Comparison of ENCODE assay signal across 8 cellular contexts in the genomic region with DNA sequence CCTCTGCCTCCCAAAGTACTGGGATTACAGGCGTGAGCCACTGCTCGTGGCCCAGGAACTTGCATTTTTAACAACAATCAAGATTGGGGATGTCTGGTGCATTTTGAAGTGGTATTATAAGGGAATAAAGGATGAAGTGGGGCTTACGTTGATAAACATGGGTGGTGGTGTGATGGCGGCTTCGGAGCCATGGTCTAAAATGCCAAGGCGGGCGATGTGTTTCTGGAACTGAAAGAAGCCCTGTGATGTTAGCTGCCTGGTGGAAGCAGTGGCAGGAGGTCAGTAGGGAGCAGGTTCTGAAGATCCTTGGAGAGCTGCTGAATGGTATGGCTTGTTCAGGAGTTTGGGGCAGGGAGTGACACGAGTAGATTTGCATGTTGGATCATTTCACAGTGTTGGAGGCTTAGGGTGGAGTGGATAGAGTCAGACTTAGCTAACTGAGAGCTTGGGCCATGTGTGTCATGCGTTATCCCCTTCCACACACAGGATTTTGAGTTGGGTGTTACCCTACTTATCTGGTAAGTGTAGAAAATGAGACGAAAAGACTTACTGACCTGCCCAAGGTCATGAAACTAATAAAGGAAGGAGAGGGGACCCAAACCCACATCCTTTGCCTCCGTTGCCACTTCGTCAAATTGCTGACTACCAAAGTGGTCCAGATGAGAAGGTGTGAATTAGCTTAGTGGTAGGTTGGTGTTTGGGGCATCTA. TPM values are rescaled to one million over a fixed set of nuclear protein-coding genes. Genes with fewer than 3 reads are reported as not detected.
DNase-seq lines count a peak whose midpoint lies in the region; ATAC-seq, FAIRE-seq and TF ChIP-seq lines count a peak whose summit lies in the region.

No MANE protein-coding gene starts in this region.

- no peak overlapping the region for H2BK120ac ChIP-seq in mesendoderm (ENCODE audit: low read depth, low read length)

- H3K36me3 Mint-ChIP-seq in activated naive CD8-positive, alpha-beta T cell, result peaks cover 5% of the 10 kb centered on the region

- H3K9ac ChIP-seq in mesendoderm (ENCODE audit: low read length), result peak overlapping the region; percentile 32

- no peak overlapping the region for H3K4ac ChIP-seq in mesendoderm (ENCODE audit: low read depth, low read length)

- no peak overlapping the region for H4K8ac ChIP-seq in mesendoderm (ENCODE audit: low read depth, low read length)

- TF ChIP-seq POLR2A in A549 (IDR thresholded peaks at IDR 0.05; ENCODE audit: low read length), result no peak

- H3K9me3 ChIP-seq in A549, result no peaks in the 10 kb centered on the region

- H3K27me3 Mint-ChIP-seq in activated naive CD8-positive, alpha-beta T cell, result no peaks in the 10 kb centered on the region

- TF ChIP-seq RAD21 in A549 (conservative IDR thresholded peaks at IDR 0.05 in 1 of 2, IDR thresholded peaks at IDR 0.05 in 1 of 2), result no peak

- POLR2A ChIA-PET in A549 (lab: Yijun Ruan, JAX), result interaction anchor here (0.7 to 3.9 kb wide), 5 partner anchors 8 to 116 kb away, joined by 3 to 35 read pairs (median 6); partner anchors contain the start of gene ATP5F1E

- peak overlapping the region; percentile 96 for H3K4me3 Mint-ChIP-seq in activated naive CD8-positive, alpha-beta T cell

- ATAC-seq in A549, result no peak

- H3K4me3 ChIP-seq in A549 (peak overlapping the region; percentile 71), HFF-Myc (replicated peaks; ENCODE audit: low read depth, low read length) (peak overlapping the region; percentile 92), mesendoderm (ENCODE audit: low read length) (no peak overlapping the region)

- H3K18ac ChIP-seq in mesendoderm (ENCODE audit: low read length), result no peak overlapping the region

- H3K4me1 ChIP-seq in A549 (peaks cover 6% of the 10 kb centered on the region; the same call in 1 of the 3 replicates), mesendoderm (ENCODE audit: control insufficient read depth, low read depth, low read length) (peaks cover 13% of the 10 kb centered on the region)

- TF ChIP-seq CTCF in A549 (IDR thresholded peaks at IDR 0.05) (no peak), HFF-Myc (IDR thresholded peaks at IDR 0.05; ENCODE audit: low read depth, low read length, missing control alignments) (no peak)

- FAIRE-seq in A549 (lab: Jason Lieb, UNC), result no peak

- no peak overlapping the region for H2BK5ac ChIP-seq in mesendoderm (ENCODE audit: low read length)

- no peak overlapping the region for H2AK5ac ChIP-seq in mesendoderm (ENCODE audit: low read length)

- H3K27me3 ChIP-seq in mesendoderm (ENCODE audit: insufficient read depth, low read length, poor library complexity), result no peaks in the 10 kb centered on the region

- CTCF ChIA-PET in A549 (lab: Yijun Ruan, JAX), result interaction anchor here (1.0 to 1.3 kb wide), 2 partner anchors 15 to 112 kb away, joined by 3 to 5 read pairs; no protein-coding TSS in a partner anchor

- DNase-seq in A549 (ENCODE audit: low read depth in 1 of 2, low spot score in 1 of 2), result no peak
- DNase-seq in HFF-Myc (ENCODE audit: extremely low read depth, low read depth), result no peak
- no peak for DNase-seq in mesendoderm
- DNase-seq in mucosa of gallbladder (ENCODE audit: low spot score), result no peak
- no peak for DNase-seq in RPMI8226
- DNase-seq in epidermal melanocyte (ENCODE audit: insufficient read length, low spot score), result no peak
- DNase-seq in activated CD4-positive, CD25-positive, alpha-beta regulatory T cell (lab: John Stamatoyannopoulos, UW), result no peak

- H2BK15ac ChIP-seq in mesendoderm (replicated peaks; ENCODE audit: low read depth), result no peak overlapping the region

- peaks cover 38% of the 10 kb centered on the region for H3K4me1 Mint-ChIP-seq in activated naive CD8-positive, alpha-beta T cell (ENCODE audit: low read depth)

- WGBS in A549 (ENCODE audit: missing lambda C conversion rate), result 94% methylated on average over 12 of the region's 12 CpGs
- WGBS in mesendoderm (ENCODE audit: extremely low coverage, insufficient coverage, low lambda C conversion rate), result no CpG with 5 or more reads among the region's 12 CpGs

- H3K27ac Mint-ChIP-seq in activated naive CD8-positive, alpha-beta T cell, result peak overlapping the region; percentile 88

- no peak overlapping the region for H4K5ac ChIP-seq in mesendoderm (ENCODE audit: low read length)

- peak overlapping the region; percentile 42 for H3K56ac ChIP-seq in mesendoderm (ENCODE audit: low read length)

- H3K79me2 ChIP-seq in mesendoderm (ENCODE audit: control insufficient read depth, insufficient read depth, low read length), result peaks cover 33% of the 10 kb centered on the region

- no peak for TF ChIP-seq EP300 in A549 (IDR thresholded peaks at IDR 0.05)

- no peaks in the 10 kb centered on the region for H3K36me3 ChIP-seq in mesendoderm (ENCODE audit: control insufficient read depth, insufficient read depth, low read length)

- no peaks in the 10 kb centered on the region for H3K9me3 Mint-ChIP-seq in activated naive CD8-positive, alpha-beta T cell (ENCODE audit: low read depth)

- H3K79me1 ChIP-seq in mesendoderm (ENCODE audit: low read length), result peaks cover 26% of the 10 kb centered on the region

- no peak overlapping the region for H3K23ac ChIP-seq in mesendoderm (ENCODE audit: low read length)

- H3K4me2 ChIP-seq in A549, result peak overlapping the region; percentile 92
- peak overlapping the region; percentile 20 for H3K4me2 ChIP-seq in mesendoderm (ENCODE audit: low read length)

- H3K27ac ChIP-seq in A549, result peak overlapping the region in 1 of 2 experiments; percentile 97; a peak in 3 of 6 replicates
- H3K27ac ChIP-seq in mesendoderm (ENCODE audit: low read depth, low read length), result no peak overlapping the region

TF ChIP-seq in A549, 52 proteins besides CTCF, POLR2A, EP300 and RAD21:
- TF ChIP-seq CBX8 (IDR thresholded peaks at IDR 0.05) (no peak), RCOR1 (IDR thresholded peaks at IDR 0.05; ENCODE audit: low read depth, low read length) (no peak), SMC3 (IDR thresholded peaks at IDR 0.05) (no peak), BHLHE40 (IDR thresholded peaks at IDR 0.05; ENCODE audit: low read depth, low read length) (no peak), GATA3 (IDR thresholded peaks at IDR 0.05; ENCODE audit: borderline replicate concordance) (no peak), EHF (CRISPR knock-in tag; IDR thresholded peaks at IDR 0.05) (no peak), SREBF2 (IDR thresholded peaks at IDR 0.05) (no peak), RFX5 (IDR thresholded peaks at IDR 0.05) (no peak), HOXB5 (CRISPR knock-in tag; IDR thresholded peaks at IDR 0.05) (no peak), PHF8 (IDR thresholded peaks at IDR 0.05; ENCODE audit: borderline replicate concordance, low read depth) (no peak), HOXA7 (CRISPR knock-in tag; IDR thresholded peaks at IDR 0.05) (no peak)
- TF ChIP-seq, protein P1, sequence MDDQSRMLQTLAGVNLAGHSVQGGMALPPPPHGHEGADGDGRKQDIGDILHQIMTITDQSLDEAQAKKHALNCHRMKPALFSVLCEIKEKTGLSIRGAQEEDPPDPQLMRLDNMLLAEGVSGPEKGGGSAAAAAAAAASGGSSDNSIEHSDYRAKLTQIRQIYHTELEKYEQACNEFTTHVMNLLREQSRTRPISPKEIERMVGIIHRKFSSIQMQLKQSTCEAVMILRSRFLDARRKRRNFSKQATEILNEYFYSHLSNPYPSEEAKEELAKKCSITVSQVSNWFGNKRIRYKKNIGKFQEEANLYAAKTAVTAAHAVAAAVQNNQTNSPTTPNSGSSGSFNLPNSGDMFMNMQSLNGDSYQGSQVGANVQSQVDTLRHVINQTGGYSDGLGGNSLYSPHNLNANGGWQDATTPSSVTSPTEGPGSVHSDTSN (IDR thresholded peaks at IDR 0.05), result no peak

RNA-seq across cellular contexts. Expression of gene NELFCD, which starts 1.5 kb away (rescaled TPM):
- polyA plus RNA-seq in A549 (2011; rRNA removed) (69.6 and 74.0 TPM in 2 replicates), A549 (2017; fragmentation: RNase III; extraction: RNeasy Plus Mini Kit Qiagen cat#74134 plus additional on column Dnase treatment) (54.8 to 58.8 TPM (median 58.7 TPM) in 3 replicates)
- 73.5 and 75.1 TPM in 2 replicates for polyA plus RNA-seq in A549 (2012; cell fraction: cytosol; rRNA removed)
- polyA plus RNA-seq in A549 (2012; cell fraction: nucleus; rRNA removed), result 92.1 and 107 TPM in 2 replicates
- 65.3 and 66.1 TPM in 2 replicates for polyA minus RNA-seq in A549 (2011; rRNA and poly(A)+ RNA removed)
- polyA plus RNA-seq in mesendoderm (2013, experiment 1 of 2), result 54.9 TPM
- polyA plus RNA-seq in mesendoderm (2013, experiment 2 of 2), result 53.5 TPM
- total RNA-seq in mucosa of gallbladder, result 55.2 TPM

RNA-seq across cellular contexts. Expression of gene CTSZ, which starts 24.5 kb away (rescaled TPM):
- 115 and 128 TPM in 2 replicates for polyA plus RNA-seq in A549 (2011; rRNA removed)
- polyA plus RNA-seq in A549 (2012; cell fraction: cytosol; rRNA removed), result 153 and 175 TPM in 2 replicates
- polyA plus RNA-seq in A549 (2012; cell fraction: nucleus; rRNA removed), result 90.9 and 95.1 TPM in 2 replicates
- polyA plus RNA-seq in A549 (2017; fragmentation: RNase III; extraction: RNeasy Plus Mini Kit Qiagen cat#74134 plus additional on column Dnase treatment), result 154 to 158 TPM (median 156 TPM) in 3 replicates
- 67.3 and 74.5 TPM in 2 replicates for polyA minus RNA-seq in A549 (2011; rRNA and poly(A)+ RNA removed)
- polyA plus RNA-seq in mesendoderm (2013, experiment 1 of 2), result 21.7 TPM
- polyA plus RNA-seq in mesendoderm (2013, experiment 2 of 2), result 22.0 TPM
- total RNA-seq in mucosa of gallbladder, result 101 TPM

RNA-seq across cellular contexts. Expression of gene TUBB1, which starts 36.7 kb away (rescaled TPM):
- polyA plus RNA-seq in A549 (2011; rRNA removed), result 0.03 TPM in 1 of 2 replicates, not detected in the other
- polyA plus RNA-seq in A549 (2012; cell fraction: cytosol; rRNA removed), result 0.01 TPM in 1 of 2 replicates, not detected in the other
- 0.01 and 0.10 TPM in 2 replicates for polyA plus RNA-seq in A549 (2012; cell fraction: nucleus; rRNA removed)
- 0.03 TPM in 1 of 3 replicates, not detected in the others for polyA plus RNA-seq in A549 (2017; fragmentation: RNase III; extraction: RNeasy Plus Mini Kit Qiagen cat#74134 plus additional on column Dnase treatment)
- not detected in 2 replicates for polyA minus RNA-seq in A549 (2011; rRNA and poly(A)+ RNA removed)
- polyA plus RNA-seq in mesendoderm (2013, experiment 1 of 2), result not detected
- not detected for polyA plus RNA-seq in mesendoderm (2013, experiment 2 of 2)
- 0.09 TPM for total RNA-seq in mucosa of gallbladder

RNA-seq across cellular contexts. Expression of gene ATP5F1E, which starts 49.6 kb away (rescaled TPM):
- polyA plus RNA-seq in A549 (2011; rRNA removed), result 69.1 and 84.9 TPM in 2 replicates
- 33.7 and 55.3 TPM in 2 replicates for polyA plus RNA-seq in A549 (2012; cell fraction: cytosol; rRNA removed)
- 9.3 and 14.0 TPM in 2 replicates for polyA plus RNA-seq in A549 (2012; cell fraction: nucleus; rRNA removed)
- polyA plus RNA-seq in A549 (2017; fragmentation: RNase III; extraction: RNeasy Plus Mini Kit Qiagen cat#74134 plus additional on column Dnase treatment), result 100 to 127 TPM (median 108 TPM) in 3 replicates
- polyA minus RNA-seq in A549 (2011; rRNA and poly(A)+ RNA removed), result 8.7 and 10.6 TPM in 2 replicates
- 61.1 TPM for polyA plus RNA-seq in mesendoderm (2013, experiment 1 of 2)
- polyA plus RNA-seq in mesendoderm (2013, experiment 2 of 2), result 59.6 TPM
- total RNA-seq in mucosa of gallbladder, result 60.1 TPM
